11 cellular contexts compared by ENCODE assay signal in genomic region chr15:71761649-71762048, GRCh38. TPM values are rescaled to one million over a fixed set of nuclear protein-coding genes. Genes with fewer than 3 reads are reported as not detected.
DNase-seq lines count a peak whose midpoint lies in the region; ATAC-seq, FAIRE-seq and TF ChIP-seq lines count a peak whose summit lies in the region.
"Had no signal": no experiment of that assay in that cellular context is flagged by ENCODE, and none has a peak within 500 bp of the region (broad histone marks: within the 10 kb centered on the region; RNA-seq: fewer than 3 reads in every experiment).

No MANE protein-coding gene starts in this region.

- no peaks in the 10 kb centered on the region for H4K20me1 ChIP-seq in endothelial cell of umbilical vein (replicated peaks; ENCODE audit: control insufficient read depth, extremely low read depth, insufficient read depth, low read length)

- no peak overlapping the region for H3K4me3 ChIP-seq in endothelial cell of umbilical vein (replicated peaks in 1 of 3; ENCODE audit: insufficient read depth in 1 of 3, low read depth in 1 of 3, low read length in 3 of 3)

- peaks cover 30% of the 10 kb centered on the region for H3K9me3 Mint-ChIP-seq in mesothelial cell of epicardium
- H3K9me3 Mint-ChIP-seq in stimulated activated naive CD8-positive, alpha-beta T cell treated with anti-CD3 and anti-CD28 coated beads, Interleukin-15, amount 100 ng/mL, for 72 hours, result peaks cover 21 to 23% of the 10 kb centered on the region in 2 donors
- H3K9me3 Mint-ChIP-seq in natural killer cell treated with Interleukin-12 subunit alpha and Interleukin-12 subunit beta and Interleukin-15 and Interleukin-18, amount 100 ng/mL, for 72 hours, result peaks cover 9% of the 10 kb centered on the region

- H3K27ac Mint-ChIP-seq in mesothelial cell of epicardium, result peak overlapping the region; percentile 23
- H3K27ac Mint-ChIP-seq in stimulated activated naive CD8-positive, alpha-beta T cell treated with anti-CD3 and anti-CD28 coated beads, Interleukin-15, amount 100 ng/mL, for 72 hours, result no peak overlapping the region
- H3K27ac Mint-ChIP-seq in natural killer cell treated with Interleukin-12 subunit alpha and Interleukin-12 subunit beta and Interleukin-15 and Interleukin-18, amount 100 ng/mL, for 72 hours, result no peak overlapping the region

- H3K4me1 Mint-ChIP-seq in mesothelial cell of epicardium, result no peaks in the 10 kb centered on the region
- H3K4me1 Mint-ChIP-seq in stimulated activated naive CD8-positive, alpha-beta T cell treated with anti-CD3 and anti-CD28 coated beads, Interleukin-15, amount 100 ng/mL, for 72 hours, result no peaks in the 10 kb centered on the region
- peaks cover 0 to 4% of the 10 kb centered on the region in 2 donors for H3K4me1 Mint-ChIP-seq in natural killer cell treated with Interleukin-12 subunit alpha and Interleukin-12 subunit beta and Interleukin-15 and Interleukin-18, amount 100 ng/mL, for 72 hours (ENCODE audit: low read depth in 2 of 2)

- POLR2A ChIA-PET in endothelial cell of umbilical vein (lab: Charles Lee), result no interaction called here

- no peak for ATAC-seq in stimulated activated naive CD8-positive, alpha-beta T cell treated with anti-CD3 and anti-CD28 coated beads, Interleukin-15, amount 100 ng/mL, for 72 hours
- ATAC-seq in GM21367 (IDR thresholded peaks at IDR 0.05; ENCODE audit: unreplicated experiment), result no peak
- no peak for ATAC-seq in natural killer cell treated with Interleukin-12 subunit alpha and Interleukin-12 subunit beta and Interleukin-15 and Interleukin-18, amount 100 ng/mL, for 72 hours
- ATAC-seq in HG03175 (IDR thresholded peaks at IDR 0.05; ENCODE audit: unreplicated experiment), result no peak

- H3K36me3 Mint-ChIP-seq in mesothelial cell of epicardium, result peaks cover 54% of the 10 kb centered on the region
- peaks cover 10% of the 10 kb centered on the region for H3K36me3 Mint-ChIP-seq in natural killer cell treated with Interleukin-12 subunit alpha and Interleukin-12 subunit beta and Interleukin-15 and Interleukin-18, amount 100 ng/mL, for 72 hours

- DNase-seq in COLO668 (lab: John Stamatoyannopoulos, UW; ENCODE audit: unreplicated experiment) (peak; percentile 9), NCI-H2196 treated with DMSO at 0.1 percent for 48 hours (lab: John Stamatoyannopoulos, UW; ENCODE audit: unreplicated experiment) (peak; percentile 22), endothelial cell of umbilical vein (ENCODE audit: low read depth, low spot score) (peak; percentile 84), mesothelial cell of epicardium (ENCODE audit: low spot score in 2 of 2, unreplicated experiment in 2 of 2) (no peak)
- DNase-seq in stimulated activated naive CD8-positive, alpha-beta T cell treated with anti-CD3 and anti-CD28 coated beads, Interleukin-15, amount 100 ng/mL, for 72 hours, result no peak
- no peak for DNase-seq in natural killer cell treated with Interleukin-12 subunit alpha and Interleukin-12 subunit beta and Interleukin-15 and Interleukin-18, amount 100 ng/mL, for 72 hours (ENCODE audit: low spot score)
- DNase-seq: activated naive CD4-positive, alpha-beta T cell treated with Interleukin-2 at 50 U/mL for 16 hours; COR-L47 had no signal

- no peaks in the 10 kb centered on the region for H3K36me3 ChIP-seq in endothelial cell of umbilical vein (ENCODE audit: control insufficient read depth in 2 of 2, extremely low read depth in 1 of 2, insufficient read depth in 2 of 2, low read length in 2 of 2)

- CTCF ChIA-PET in endothelial cell of umbilical vein (lab: Charles Lee), result interaction anchor here (0.8 to 2.0 kb wide), 6 partner anchors 9 to 394 kb away, joined by 3 to 26 read pairs (median 6); no protein-coding TSS in a partner anchor

- no peak for TF ChIP-seq POLR2A in endothelial cell of umbilical vein (IDR thresholded peaks at IDR 0.05; ENCODE audit: low read depth, low read length)

- FAIRE-seq in endothelial cell of umbilical vein (lab: Jason Lieb, UNC), result peak; percentile 96

- peak overlapping the region; percentile 69 for H3K27ac ChIP-seq in endothelial cell of umbilical vein (ENCODE audit: insufficient read depth, low read depth, low read length)

- no peak overlapping the region for H3K9ac ChIP-seq in endothelial cell of umbilical vein (replicated peaks; ENCODE audit: extremely low read depth, insufficient read depth, low read length)

- no peaks in the 10 kb centered on the region for H3K27me3 Mint-ChIP-seq in mesothelial cell of epicardium (ENCODE audit: low read depth)
- no peaks in the 10 kb centered on the region for H3K27me3 Mint-ChIP-seq in stimulated activated naive CD8-positive, alpha-beta T cell treated with anti-CD3 and anti-CD28 coated beads, Interleukin-15, amount 100 ng/mL, for 72 hours
- H3K27me3 Mint-ChIP-seq in natural killer cell treated with Interleukin-12 subunit alpha and Interleukin-12 subunit beta and Interleukin-15 and Interleukin-18, amount 100 ng/mL, for 72 hours, result peaks cover 12 to 21% of the 10 kb centered on the region in 2 donors

- BruUV-seq in endothelial cell of umbilical vein (replicated peaks; lab: Mats Ljungman, UMichigan), result no TSS peak

- intact Hi-C loops in endothelial cell of umbilical vein (cut with micrococcal nuclease), result loop anchor here (1.0 to 2.0 kb wide), 3 partner anchors 9 to 29 kb away; no protein-coding TSS in a partner anchor

- H3K79me2 ChIP-seq in endothelial cell of umbilical vein (ENCODE audit: control insufficient read depth, insufficient read depth, low read length), result no peaks in the 10 kb centered on the region

- H2AFZ ChIP-seq in endothelial cell of umbilical vein (ENCODE audit: low read depth, low read length), result no peak overlapping the region

- H3K27me3 ChIP-seq in endothelial cell of umbilical vein (ENCODE audit: control insufficient read depth in 2 of 2, insufficient read depth in 2 of 2, low read length in 2 of 2), result no peaks in the 10 kb centered on the region

- dilution Hi-C loops in endothelial cell of umbilical vein (cut with MboI; ENCODE audit: extremely low pct_ligation_motif_present, low sequenced_read_pairs), result no loop called here

- H3K9me3 ChIP-seq in endothelial cell of umbilical vein (replicated peaks; ENCODE audit: control insufficient read depth, insufficient read depth, low read length), result peaks cover 4% of the 10 kb centered on the region

- no peaks in the 10 kb centered on the region for H3K9me1 ChIP-seq in endothelial cell of umbilical vein (replicated peaks; ENCODE audit: control insufficient read depth, extremely low read depth, insufficient read depth, low read length)

- H3K4me1 ChIP-seq in endothelial cell of umbilical vein (ENCODE audit: control insufficient read depth, extremely low read depth, insufficient read depth, low read length), result peaks cover 9% of the 10 kb centered on the region

- H3K4me3 Mint-ChIP-seq in mesothelial cell of epicardium, result no peak overlapping the region
- no peak overlapping the region for H3K4me3 Mint-ChIP-seq in stimulated activated naive CD8-positive, alpha-beta T cell treated with anti-CD3 and anti-CD28 coated beads, Interleukin-15, amount 100 ng/mL, for 72 hours
- no peak overlapping the region for H3K4me3 Mint-ChIP-seq in natural killer cell treated with Interleukin-12 subunit alpha and Interleukin-12 subunit beta and Interleukin-15 and Interleukin-18, amount 100 ng/mL, for 72 hours

- TF ChIP-seq CTCF in endothelial cell of umbilical vein (IDR thresholded peaks at IDR 0.05; ENCODE audit: extremely low read depth in 1 of 2, insufficient read depth in 1 of 2, low read depth in 1 of 2, low read length in 2 of 2), result no peak
- no peak for TF ChIP-seq CTCF in mesothelial cell of epicardium (IDR thresholded peaks at IDR 0.05; ENCODE audit: unreplicated experiment)

- peak overlapping the region; percentile 43 for H3K4me2 ChIP-seq in endothelial cell of umbilical vein (ENCODE audit: insufficient read depth, low read length)

TF ChIP-seq in endothelial cell of umbilical vein, 7 proteins besides CTCF, POLR2A, EP300 and RAD21:
- TF ChIP-seq GATA2 (IDR thresholded peaks at IDR 0.05; ENCODE audit: insufficient read depth, insufficient read length, low read depth, low read length) (no peak), MYC (IDR thresholded peaks at IDR 0.05; ENCODE audit: low read depth, low read length) (no peak), FOS (IDR thresholded peaks at IDR 0.05; ENCODE audit: borderline replicate concordance, insufficient read depth, low read length) (peak; percentile 97), EZH2 (IDR thresholded peaks at IDR 0.05; ENCODE audit: borderline replicate concordance, low read depth, low read length, severe bottlenecking) (no peak), MAX (IDR thresholded peaks at IDR 0.05; ENCODE audit: insufficient read depth, insufficient read length) (no peak), JUN (IDR thresholded peaks at IDR 0.05; ENCODE audit: borderline replicate concordance, insufficient read depth, insufficient read length, low read depth) (peak; percentile 98), POLR2AphosphoS5 (IDR thresholded peaks at IDR 0.05; ENCODE audit: insufficient read depth, low read depth, low read length) (peak; percentile 62)

RNA-seq across cellular contexts. Expression of gene NR2E3, which starts 48.7 kb away (rescaled TPM):
- total RNA-seq in endothelial cell of umbilical vein (0.25 and 0.38 TPM in 2 replicates), mesothelial cell of epicardium (1.1 to 2.0 TPM (median 1.2 TPM) in 3 replicates)
- 0.03 and 0.04 TPM in 2 replicates for polyA plus RNA-seq in endothelial cell of umbilical vein
- polyA plus RNA-seq in endothelial cell of umbilical vein (2011; cell fraction: cytosol; rRNA removed), result 0.03 TPM in 1 of 2 replicates, not detected in the other
- polyA plus RNA-seq in endothelial cell of umbilical vein (2011; cell fraction: nucleus; rRNA removed), result 0.37 and 0.42 TPM in 2 replicates
- 0.10 and 0.50 TPM in 2 replicates for polyA plus RNA-seq in endothelial cell of umbilical vein (2012)
- 0.15 TPM in 1 of 2 replicates, not detected in the other for polyA minus RNA-seq in endothelial cell of umbilical vein
- polyA minus RNA-seq in endothelial cell of umbilical vein (2011; cell fraction: cytosol; rRNA and poly(A)+ RNA removed), result not detected
- polyA minus RNA-seq in endothelial cell of umbilical vein (2011; cell fraction: nucleus; rRNA and poly(A)+ RNA removed), result 1.1 and 2.3 TPM in 2 replicates
- not detected for total RNA-seq in natural killer cell treated with Interleukin-12 subunit alpha and Interleukin-12 subunit beta and Interleukin-15 and Interleukin-18, amount 100 ng/mL, for 72 hours
- total RNA-seq: T-helper 1 cell treated with Interleukin-12 subunit alpha and Interleukin-12 subunit beta and Interleukin-4 antibody, amounts not matched to agents 30 ng/mL and 1 ng/mL, for 36 hours had no signal

Comparison
In these comparisons a context has a peak if more than half of its experiments do, and no peak if none do; other contexts are left out.
1. DNase-seq: peak in COLO668 (single experiment), NCI-H2196 treated with DMSO at 0.1 percent for 48 hours (single experiment) and endothelial cell of umbilical vein (single experiment); none in mesothelial cell of epicardium (0 of 2), stimulated activated naive CD8-positive, alpha-beta T cell treated with anti-CD3 and anti-CD28 coated beads, Interleukin-15, amount 100 ng/mL, for 72 hours (0 of 2) and natural killer cell treated with Interleukin-12 subunit alpha and Interleukin-12 subunit beta and Interleukin-15 and Interleukin-18, amount 100 ng/mL, for 72 hours (single experiment).